ENCODE assay signal across 1 cellular context in genomic region chr7:100884741-100885439, GRCh38.
TF ChIP-seq lines count a peak whose summit lies in the region.

No MANE protein-coding gene starts in this region.

TF ChIP-seq in K562, 482 proteins besides CTCF, POLR2A, EP300 and RAD21:
- TF ChIP-seq RBFOX2 (IDR thresholded peaks at IDR 0.05; ENCODE audit: low read depth, low read length) (peak; percentile 52), SP2 (IDR thresholded peaks at IDR 0.05; ENCODE audit: extremely low read depth, low read depth, low read length, poor library complexity, severe bottlenecking) (no peak), KHSRP (IDR thresholded peaks at IDR 0.05) (no peak), ESRRA (IDR thresholded peaks at IDR 0.05; ENCODE audit: borderline replicate concordance, low read depth) (no peak), ZBTB8A (IDR thresholded peaks at IDR 0.05; ENCODE audit: partially characterized antibody) (no peak), TRIM24 (IDR thresholded peaks at IDR 0.05) (no peak), POLR2G (IDR thresholded peaks at IDR 0.05; ENCODE audit: low read depth, low read length) (peak; percentile 70), ZNF780A (CRISPR knock-in tag; IDR thresholded peaks at IDR 0.05) (no peak), ZBTB33 (CRISPR knock-in tag; IDR thresholded peaks at IDR 0.05) (peak; percentile 77; the same call in 1 of the 2 replicates), THRAP3 (IDR thresholded peaks at IDR 0.05; ENCODE audit: borderline replicate concordance) (no peak), SNRNP70 (optimal IDR thresholded peaks at IDR 0.05; ENCODE audit: low read depth, low read length) (no peak), GTF2F1 (IDR thresholded peaks at IDR 0.05; ENCODE audit: low read depth, low read length) (no peak), NFE2L1 (tag; IDR thresholded peaks at IDR 0.05; ENCODE audit: borderline replicate concordance, low read depth) (no peak), RCOR1 (IDR thresholded peaks at IDR 0.05; ENCODE audit: borderline replicate concordance in 1 of 2, low read depth in 2 of 2, low read length in 2 of 2) (no peak), ZBTB12 (CRISPR knock-in tag; IDR thresholded peaks at IDR 0.05) (no peak), ATF6 (CRISPR knock-in tag; IDR thresholded peaks at IDR 0.05) (no peak), PHF21A (IDR thresholded peaks at IDR 0.05; ENCODE audit: borderline replicate concordance, low read depth) (no peak), PBX2 (CRISPR knock-in tag; IDR thresholded peaks at IDR 0.05; ENCODE audit: low read depth) (no peak), PBX2 (tag; conservative IDR thresholded peaks at IDR 0.05; ENCODE audit: low read depth) (peak; percentile 16; the same call in 1 of the 2 replicates), TFE3 (CRISPR knock-in tag; IDR thresholded peaks at IDR 0.05) (no peak), U2AF1 (optimal IDR thresholded peaks at IDR 0.05; ENCODE audit: low read depth, low read length) (no peak), ZNF592 (IDR thresholded peaks at IDR 0.05) (no peak), ZSCAN32 (CRISPR knock-in tag; IDR thresholded peaks at IDR 0.05) (no peak), ZKSCAN8 (CRISPR knock-in tag; IDR thresholded peaks at IDR 0.05) (no peak), SMC3 (conservative IDR thresholded peaks at IDR 0.05; ENCODE audit: insufficient read depth, low read depth, low read length) (no peak), ZNF79 (CRISPR knock-in tag; IDR thresholded peaks at IDR 0.05; ENCODE audit: low read depth) (no peak), ZNF408 (CRISPR knock-in tag; IDR thresholded peaks at IDR 0.05; ENCODE audit: low read depth) (no peak), THAP12 (CRISPR knock-in tag; IDR thresholded peaks at IDR 0.05) (no peak), TFAM (CRISPR knock-in tag; conservative IDR thresholded peaks at IDR 0.05) (no peak), PYGO2 (tag; IDR thresholded peaks at IDR 0.05) (no peak), RBM22 (IDR thresholded peaks at IDR 0.05; ENCODE audit: low read depth, low read length, poor library complexity, severe bottlenecking) (peak; percentile 19), POLR3G (IDR thresholded peaks at IDR 0.05; ENCODE audit: extremely low read depth, insufficient read length, insufficient replicate concordance) (no peak), CTCFL (IDR thresholded peaks at IDR 0.05; ENCODE audit: borderline replicate concordance, insufficient read depth, low read depth, low read length, poor library complexity, severe bottlenecking) (no peak), ERF (CRISPR knock-in tag; IDR thresholded peaks at IDR 0.05) (no peak), ZNF512 (tag; IDR thresholded peaks at IDR 0.05) (no peak), SRSF3 (IDR thresholded peaks at IDR 0.05; ENCODE audit: insufficient read depth, low read length) (no peak)
